In genomic region chr12:9447791-9448614, GRCh38 we compare ENCODE assay signal across 8 cellular contexts.
A peak's percentile ranks its signal among the peaks of the same experiment; 100 is the strongest.
DNase-seq lines count a peak whose midpoint lies in the region; ATAC-seq, FAIRE-seq and TF ChIP-seq lines count a peak whose summit lies in the region.
"Not testable (repeated sequence)": the region's sequence is repeated elsewhere in the genome, so short reads cannot be mapped to it uniquely, and the experiment has no call there.

No MANE protein-coding gene starts in this region.

- not testable (repeated sequence) for H3K9me3 Mint-ChIP-seq in activated naive CD8-positive, alpha-beta T cell treated with anti-CD3 and anti-CD28 coated beads, Interleukin-2, amount 10 ng/mL, durations not matched to agents 7 days and 5 days

- peaks cover 19% of the 10 kb centered on the region for H3K4me1 Mint-ChIP-seq in activated naive CD8-positive, alpha-beta T cell treated with anti-CD3 and anti-CD28 coated beads, Interleukin-2, amount 10 ng/mL, durations not matched to agents 7 days and 5 days

- peak; percentile 88 for FAIRE-seq in GM12892 (lab: Jason Lieb, UNC)

- peak overlapping the region; percentile 77 for H2AFZ ChIP-seq in SU-DHL-6 (ENCODE audit: low read depth, low read length, severe bottlenecking)

- peak; percentile 58 for DNase-seq in GM12892 (ENCODE audit: insufficient read length)
- peak; percentile 82 for DNase-seq in NCI-H128 (lab: John Stamatoyannopoulos, UW; ENCODE audit: unreplicated experiment)
- peak; percentile 94 for DNase-seq in activated naive CD8-positive, alpha-beta T cell treated with anti-CD3 and anti-CD28 coated beads, Interleukin-2, amount 10 ng/mL, durations not matched to agents 7 days and 5 days
- DNase-seq in heart right ventricle, result peak; percentile 88 to 90
- peak; percentile 76 to 98 (median 85) for DNase-seq in posterior cingulate gyrus
- DNase-seq in transverse colon, result peak; percentile 93

- H3K4me3 Mint-ChIP-seq in activated naive CD8-positive, alpha-beta T cell treated with anti-CD3 and anti-CD28 coated beads, Interleukin-2, amount 10 ng/mL, durations not matched to agents 7 days and 5 days, result peak overlapping the region; percentile 91

- intact Hi-C loops in heart right ventricle (cut with DNase I); transverse colon (cut with DNase I; ENCODE audit: low total_unique reads): not testable (repeated sequence)
- intact Hi-C loops in posterior cingulate gyrus (cut with DNase I), result loop anchor here (10.0 kb wide), 1 partner anchor 533 kb away; the partner anchor contains the start of gene PHC1

- peak; percentile 79 for ATAC-seq in HG02759 (IDR thresholded peaks at IDR 0.05; ENCODE audit: unreplicated experiment)
- ATAC-seq in activated naive CD8-positive, alpha-beta T cell treated with anti-CD3 and anti-CD28 coated beads, Interleukin-2, amount 10 ng/mL, durations not matched to agents 7 days and 5 days (ENCODE audit: low read depth), result peak; percentile 79
- peak; percentile 94 to 99 (median 96) for ATAC-seq in heart right ventricle

- H3K27ac Mint-ChIP-seq in activated naive CD8-positive, alpha-beta T cell treated with anti-CD3 and anti-CD28 coated beads, Interleukin-2, amount 10 ng/mL, durations not matched to agents 7 days and 5 days, result peak overlapping the region; percentile 93

- H3K27me3 Mint-ChIP-seq in activated naive CD8-positive, alpha-beta T cell treated with anti-CD3 and anti-CD28 coated beads, Interleukin-2, amount 10 ng/mL, durations not matched to agents 7 days and 5 days, result not testable (repeated sequence)

- H3K9me2 ChIP-seq in SU-DHL-6 (replicated peaks; ENCODE audit: insufficient read depth, low read length), result not testable (repeated sequence)

- H3K4me3 ChIP-seq in SU-DHL-6 (ENCODE audit: insufficient read depth, low read length, poor library complexity, severe bottlenecking), result peak overlapping the region; percentile 64
- peak overlapping the region; percentile 37 to 76 (median 64) for H3K4me3 ChIP-seq in heart right ventricle
- H3K4me3 ChIP-seq in transverse colon, result peak overlapping the region; percentile 38 to 63 (median 54)

- H3K36me3 ChIP-seq in SU-DHL-6 (ENCODE audit: low read length); heart right ventricle; transverse colon: not testable (repeated sequence)

- H3K9me3 ChIP-seq in SU-DHL-6 (ENCODE audit: insufficient read depth, low read length); heart right ventricle; transverse colon: not testable (repeated sequence)

- WGBS in heart right ventricle, 2 donors, result 0% methylated on average over 61 of the region's 61 CpGs
- WGBS in transverse colon (ENCODE audit: low coverage in 1 of 2), 2 donors, result 2% methylated on average over 51 of the region's 61 CpGs; no CpG with 5 or more reads in 1 of the 2 donors

- H3K36me3 Mint-ChIP-seq in activated naive CD8-positive, alpha-beta T cell treated with anti-CD3 and anti-CD28 coated beads, Interleukin-2, amount 10 ng/mL, durations not matched to agents 7 days and 5 days, result not testable (repeated sequence)

- POLR2A ChIA-PET in activated naive CD8-positive, alpha-beta T cell treated with anti-CD3 and anti-CD28 coated beads, Interleukin-2, amount 10 ng/mL, durations not matched to agents 7 days and 5 days (lab: Charles Lee), result interaction anchor here (3.1 kb wide), 1 partner anchor 199 kb away, joined by 19 read pairs; no protein-coding TSS in a partner anchor

- peak overlapping the region; percentile 60 for H3K9ac ChIP-seq in SU-DHL-6 (ENCODE audit: low read length)

- H3K79me2 ChIP-seq in SU-DHL-6 (ENCODE audit: insufficient read depth, low read length), result not testable (repeated sequence)

- H3F3A ChIP-seq in SU-DHL-6 (ENCODE audit: insufficient read depth), result not testable (repeated sequence)

- TF ChIP-seq EP300 in transverse colon (IDR thresholded peaks at IDR 0.05; ENCODE audit: low read depth), result not testable (repeated sequence)

- not testable (repeated sequence) for H3K27me3 ChIP-seq in SU-DHL-6 (ENCODE audit: low read length); heart right ventricle; transverse colon

- not testable (repeated sequence) for TF ChIP-seq POLR2A in GM12892 (IDR thresholded peaks at IDR 0.05; ENCODE audit: low read depth, low read length)
- TF ChIP-seq POLR2A in transverse colon (IDR thresholded peaks at IDR 0.05), result peak; percentile 22

- peak overlapping the region; percentile 59 for H3K4me2 ChIP-seq in SU-DHL-6 (ENCODE audit: low read depth, low read length, poor library complexity, severe bottlenecking)

- not testable (repeated sequence) for H3K4me1 ChIP-seq in heart right ventricle
- H3K4me1 ChIP-seq in transverse colon, result peaks cover 0 to 12% (median 4%) of the 10 kb centered on the region in 4 donors

- TF ChIP-seq CTCF in SU-DHL-6 (IDR thresholded peaks at IDR 0.05; ENCODE audit: insufficient read depth, low read length, poor library complexity, severe bottlenecking); heart right ventricle (IDR thresholded peaks at IDR 0.05); transverse colon (IDR thresholded peaks at IDR 0.05): not testable (repeated sequence)

- H3K27ac ChIP-seq in SU-DHL-6 (ENCODE audit: low read depth, low read length) (0 out of 2 replicates have a peak overlapping the region, but pooled peaks have one; percentile 32), heart right ventricle (peak overlapping the region in 2 of 10 donors; percentile 49 to 63), transverse colon (peak overlapping the region; percentile 74 to 85 (median 78))

- in situ Hi-C loops in transverse colon (cut with MboI; ENCODE audit: low pct_ligation_motif_present in 1 of 4, low pct_unique_long_range_greater_than_20kb in 1 of 4, low sequenced_read_pairs in 3 of 4), result not testable (repeated sequence)

- not testable (repeated sequence) for H4K20me1 ChIP-seq in SU-DHL-6 (ENCODE audit: low read depth, low read length)
